ENCODE assay signal across 10 cellular contexts in the genomic region with DNA sequence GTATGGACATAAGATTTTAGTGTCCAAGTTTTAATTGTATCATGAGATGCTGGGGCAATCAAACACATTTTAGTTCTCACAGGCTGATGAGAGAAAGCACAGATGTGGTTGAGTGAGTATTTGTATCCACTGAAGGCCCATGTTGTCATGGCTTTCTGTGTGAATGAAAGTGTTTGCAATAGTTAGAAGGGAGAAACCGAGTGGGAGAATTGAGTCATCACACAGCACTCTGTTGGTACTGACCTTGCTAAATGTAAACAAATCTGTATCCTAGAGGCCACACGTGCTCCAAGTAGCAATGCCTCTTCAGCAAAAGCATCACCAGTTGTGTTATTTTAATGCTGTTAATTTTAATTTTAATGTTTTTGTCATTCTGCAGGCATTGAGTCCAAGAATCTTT.
DNase-seq lines count a peak whose midpoint lies in the region; ATAC-seq and TF ChIP-seq lines count a peak whose summit lies in the region.
"Had no signal": no experiment of that assay in that cellular context is flagged by ENCODE, and none has a peak within 500 bp of the region (broad histone marks: within the 10 kb centered on the region; RNA-seq: fewer than 3 reads in every experiment).

No MANE protein-coding gene starts in this region.

- no peaks in the 10 kb centered on the region for H3K4me1 ChIP-seq in aorta (ENCODE audit: control insufficient read depth in 1 of 2, insufficient read depth in 2 of 2, low read length in 2 of 2)
- no peaks in the 10 kb centered on the region for H3K4me1 ChIP-seq in Caco-2

- ATAC-seq in GM19438 (IDR thresholded peaks at IDR 0.05; ENCODE audit: low read depth, unreplicated experiment): peak; percentile 99
- peak; percentile 98 for ATAC-seq in HG03354 (IDR thresholded peaks at IDR 0.05; ENCODE audit: poor library complexity, severe bottlenecking, unreplicated experiment)
- ATAC-seq in aorta (ENCODE audit: low FRiP score): no peak
- ATAC-seq in stimulated activated memory B cell treated with anti-CD40 and anti-IgM and Interleukin-4, amounts not matched to agents 10 μg/mL and 1 μg/mL and 100 μg/mL, for 72 hours: no peak

- H3K27ac ChIP-seq in epithelial cell of prostate (no peak overlapping the region), aorta (ENCODE audit: low read depth in 1 of 2, low read length in 2 of 2) (no peak overlapping the region)
- H3K27ac ChIP-seq: KMS-11 had no signal

- H3K27ac Mint-ChIP-seq in Caco-2 (ENCODE audit: unreplicated experiment): no peak overlapping the region
- no peak overlapping the region for H3K27ac Mint-ChIP-seq in stimulated activated memory B cell treated with anti-CD40 and anti-IgM and Interleukin-4, amounts not matched to agents 10 μg/mL and 1 μg/mL and 100 μg/mL, for 72 hours
- H3K27ac Mint-ChIP-seq: stimulated activated naive CD8-positive, alpha-beta T cell treated with anti-CD3 and anti-CD28 coated beads, Interleukin-15, Interleukin-2, amounts not matched to agents 100 ng/mL and 50 ng/mL, for 24 hours had no signal

- no peaks in the 10 kb centered on the region for H3K9me3 Mint-ChIP-seq in Caco-2 (ENCODE audit: unreplicated experiment)
- no peaks in the 10 kb centered on the region for H3K9me3 Mint-ChIP-seq in stimulated activated memory B cell treated with anti-CD40 and anti-IgM and Interleukin-4, amounts not matched to agents 10 μg/mL and 1 μg/mL and 100 μg/mL, for 72 hours
- H3K9me3 Mint-ChIP-seq: stimulated activated naive CD8-positive, alpha-beta T cell treated with anti-CD3 and anti-CD28 coated beads, Interleukin-15, Interleukin-2, amounts not matched to agents 100 ng/mL and 50 ng/mL, for 24 hours had no signal

- intact Hi-C loops in aorta (cut with DNase I): no loop called here
- intact Hi-C loops in Caco-2 (cut with micrococcal nuclease; ENCODE audit: unreplicated experiment): no loop called here

- WGBS in aorta, 2 donors: 11 to 18% methylated on average over 2 of the region's 2 CpGs

- CTCF ChIA-PET in Caco-2 (lab: Charles Lee): no interaction called here

- H3K4me1 Mint-ChIP-seq in Caco-2 (ENCODE audit: low read depth, unreplicated experiment): no peaks in the 10 kb centered on the region
- H3K4me1 Mint-ChIP-seq in stimulated activated memory B cell treated with anti-CD40 and anti-IgM and Interleukin-4, amounts not matched to agents 10 μg/mL and 1 μg/mL and 100 μg/mL, for 72 hours: no peaks in the 10 kb centered on the region

- no peak overlapping the region for H3K4me3 Mint-ChIP-seq in Caco-2 (ENCODE audit: unreplicated experiment)
- H3K4me3 Mint-ChIP-seq in stimulated activated memory B cell treated with anti-CD40 and anti-IgM and Interleukin-4, amounts not matched to agents 10 μg/mL and 1 μg/mL and 100 μg/mL, for 72 hours: no peak overlapping the region
- H3K4me3 Mint-ChIP-seq: stimulated activated naive CD8-positive, alpha-beta T cell treated with anti-CD3 and anti-CD28 coated beads, Interleukin-15, Interleukin-2, amounts not matched to agents 100 ng/mL and 50 ng/mL, for 24 hours had no signal

- peaks cover 4% of the 10 kb centered on the region for H3K27me3 Mint-ChIP-seq in Caco-2 (ENCODE audit: insufficient read depth, unreplicated experiment)
- H3K27me3 Mint-ChIP-seq in stimulated activated memory B cell treated with anti-CD40 and anti-IgM and Interleukin-4, amounts not matched to agents 10 μg/mL and 1 μg/mL and 100 μg/mL, for 72 hours: no peaks in the 10 kb centered on the region

- DNase-seq in GM03348 (ENCODE audit: low spot score) (peak; percentile 80), epithelial cell of prostate (ENCODE audit: low read depth, low spot score) (peak; percentile 43), aorta (no peak), NCI-H1105 treated with DMSO at 0.1 percent for 48 hours (lab: John Stamatoyannopoulos, UW) (no peak), Caco-2 (no peak)

- H3K9me3 ChIP-seq in aorta (ENCODE audit: control insufficient read depth, low read length): no peaks in the 10 kb centered on the region
- no peaks in the 10 kb centered on the region for H3K9me3 ChIP-seq in Caco-2

- no peak for TF ChIP-seq CTCF in Caco-2 (IDR thresholded peaks at IDR 0.05; ENCODE audit: insufficient read depth in 1 of 2, low read depth in 1 of 2, low read length in 1 of 2, severe bottlenecking in 1 of 2, unreplicated experiment in 1 of 2)

- H3K27me3 ChIP-seq in aorta (ENCODE audit: control insufficient read depth in 1 of 2, insufficient read depth in 2 of 2, low read length in 1 of 2): no peaks in the 10 kb centered on the region
- H3K27me3 ChIP-seq in Caco-2 (replicated peaks; ENCODE audit: control insufficient read depth, insufficient read depth, low read length): no peaks in the 10 kb centered on the region

- no peaks in the 10 kb centered on the region for H3K36me3 Mint-ChIP-seq in Caco-2 (ENCODE audit: insufficient read depth, unreplicated experiment)
- no peaks in the 10 kb centered on the region for H3K36me3 Mint-ChIP-seq in stimulated activated memory B cell treated with anti-CD40 and anti-IgM and Interleukin-4, amounts not matched to agents 10 μg/mL and 1 μg/mL and 100 μg/mL, for 72 hours

- no TSS peak for BruUV-seq in Caco-2 (replicated peaks; lab: Mats Ljungman, UMichigan)

- no peaks in the 10 kb centered on the region for H3K36me3 ChIP-seq in aorta (ENCODE audit: control insufficient read depth in 1 of 2, insufficient read depth in 2 of 2, low read length in 1 of 2)
- H3K36me3 ChIP-seq in Caco-2 (ENCODE audit: control insufficient read depth, insufficient read depth, low read length): no peaks in the 10 kb centered on the region

- H3K4me3 ChIP-seq in aorta (ENCODE audit: low read length in 2 of 2): no peak overlapping the region
- H3K4me3 ChIP-seq in Caco-2 (ENCODE audit: low read depth, low read length): no peak overlapping the region

- POLR2A ChIA-PET in Caco-2 (lab: Charles Lee): no interaction called here

Comparison
In these comparisons a context has a peak if more than half of its experiments do, and no peak if none do; other contexts are left out.
1. DNase-seq: peak in GM03348 (single experiment) and epithelial cell of prostate (single experiment); none in aorta (0 of 2), NCI-H1105 treated with DMSO at 0.1 percent for 48 hours (single experiment) and Caco-2 (0 of 2).
2. ATAC-seq: peak in GM19438 (single experiment) and HG03354 (single experiment); none in aorta (single experiment) and stimulated activated memory B cell treated with anti-CD40 and anti-IgM and Interleukin-4, amounts not matched to agents 10 μg/mL and 1 μg/mL and 100 μg/mL, for 72 hours (single experiment).